13 cellular contexts compared by ENCODE assay signal in the genomic region with DNA sequence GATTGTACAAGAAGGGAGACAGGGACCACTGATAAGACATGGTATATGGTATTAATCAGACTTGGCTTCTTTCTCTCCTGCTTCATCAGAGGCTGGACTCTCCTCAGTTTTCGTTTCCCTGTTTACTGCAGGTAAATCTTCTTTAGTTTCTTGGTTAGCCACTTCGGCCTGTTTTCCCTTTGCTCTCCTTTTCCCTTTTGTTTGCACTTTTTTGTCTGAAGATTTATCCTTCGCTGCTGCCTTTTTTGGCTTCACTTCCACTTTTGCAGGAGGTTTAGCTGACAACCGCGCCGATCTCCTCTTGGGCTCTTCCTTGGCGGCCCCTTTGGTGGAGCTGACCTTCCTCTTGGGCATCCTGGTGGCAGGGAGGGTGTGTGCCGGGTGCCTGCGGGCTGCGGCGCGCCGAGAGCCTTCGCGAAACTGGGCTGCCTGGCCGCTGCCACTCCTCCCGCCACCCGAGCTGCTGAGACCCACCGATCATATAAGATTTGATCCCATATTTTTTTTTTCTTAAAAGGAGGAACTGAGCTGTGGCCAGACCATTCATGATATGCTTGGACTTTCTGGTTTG. TPM values are rescaled to one million over a fixed set of nuclear protein-coding genes. Genes with fewer than 3 reads are reported as not detected.
"Had no signal": no experiment of that assay in that cellular context is flagged by ENCODE, and none has a peak within 500 bp of the region (broad histone marks: within the 10 kb centered on the region; RNA-seq: fewer than 3 reads in every experiment).

No MANE protein-coding gene starts in this region.

RNA-seq across cellular contexts. Expression of gene SMIM9, which starts 17.3 kb away (rescaled TPM):
- total RNA-seq: activated B cell treated with CpG ODN at 0.5 μM for 24 hours; activated CD4-positive, alpha-beta memory T cell treated with anti-CD3 and anti-CD28 coated beads for 36 hours; activated CD4-positive, alpha-beta memory T cell treated with anti-CD3 and anti-CD28 coated beads, Interleukin-2, amount 10 ng/mL, durations not matched to agents 7 days and 5 days; activated CD4-positive, alpha-beta T cell treated with anti-CD3 and anti-CD28 coated beads for 36 hours; activated CD4-positive, alpha-beta T cell treated with anti-CD3 and anti-CD28 coated beads, Interleukin-2, amount 10 ng/mL, durations not matched to agents 24 days and 14 days; activated CD4-positive, alpha-beta T cell treated with anti-CD3 and anti-CD28 coated beads, Interleukin-2, amount 10 ng/mL, durations not matched to agents 7 days and 5 days; activated CD8-positive, alpha-beta memory T cell treated with anti-CD3 and anti-CD28 coated beads for 36 hours; activated CD8-positive, alpha-beta T cell treated with anti-CD3 and anti-CD28 coated beads for 36 hours; activated CD8-positive, alpha-beta T cell treated with anti-CD3 and anti-CD28 coated beads, Interleukin-2, amount 10 ng/mL, durations not matched to agents 7 days and 5 days; T-helper 1 cell treated with Interleukin-12 subunit alpha and Interleukin-12 subunit beta and Interleukin-4 antibody, amounts not matched to agents 30 ng/mL and 1 ng/mL, for 36 hours; T-helper 17 cell; T-helper 2 cell treated with Interferon-gamma antibody and Interleukin-4, amounts not matched to agents 100 ng/mL and 5 ng/mL, for 36 hours; WTC11 had no signal
